Comparison of ENCODE assay signal across 8 cellular contexts in the genomic region with DNA sequence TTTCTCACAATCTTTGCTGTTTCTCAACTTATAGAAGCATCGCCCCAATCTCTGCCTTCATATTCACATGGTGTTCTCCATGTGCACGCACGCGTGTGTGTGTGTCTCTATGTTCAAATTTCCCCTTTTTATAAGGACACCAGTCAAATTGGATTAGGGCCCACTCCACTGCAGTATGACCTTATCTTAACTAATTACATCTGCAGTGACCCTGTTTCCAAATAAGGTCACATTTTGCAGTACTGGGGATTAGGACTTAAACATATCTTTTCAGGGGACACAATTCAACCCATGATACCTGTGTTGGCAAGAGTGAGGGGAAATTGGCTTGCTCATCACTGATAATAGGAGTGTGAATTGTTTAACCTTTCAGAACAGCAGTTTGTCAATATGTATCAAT.
"Had no signal": no experiment of that assay in that cellular context is flagged by ENCODE, and none has a peak within 500 bp of the region (broad histone marks: within the 10 kb centered on the region; RNA-seq: fewer than 3 reads in every experiment).

No MANE protein-coding gene starts in this region.

- H3K9me3 Mint-ChIP-seq: GM23338 had no signal

- H3K4me1 Mint-ChIP-seq: H9 had no signal

- DNase-seq: H9, HCEC 1CT, IMR-90, KBM-7 had no signal

- H3K4me3 ChIP-seq: GM23338 had no signal

- H3K4me2 ChIP-seq: GM23338 had no signal

- FAIRE-seq: H1, H54, HTR-8/SVneo had no signal

- H3K4me3 Mint-ChIP-seq: GM23338, H9 had no signal

- H2AFZ ChIP-seq: GM23338 had no signal

- ATAC-seq: GM23338 had no signal

- H3K27ac Mint-ChIP-seq: GM23338, H9 had no signal
